In the genomic region with DNA sequence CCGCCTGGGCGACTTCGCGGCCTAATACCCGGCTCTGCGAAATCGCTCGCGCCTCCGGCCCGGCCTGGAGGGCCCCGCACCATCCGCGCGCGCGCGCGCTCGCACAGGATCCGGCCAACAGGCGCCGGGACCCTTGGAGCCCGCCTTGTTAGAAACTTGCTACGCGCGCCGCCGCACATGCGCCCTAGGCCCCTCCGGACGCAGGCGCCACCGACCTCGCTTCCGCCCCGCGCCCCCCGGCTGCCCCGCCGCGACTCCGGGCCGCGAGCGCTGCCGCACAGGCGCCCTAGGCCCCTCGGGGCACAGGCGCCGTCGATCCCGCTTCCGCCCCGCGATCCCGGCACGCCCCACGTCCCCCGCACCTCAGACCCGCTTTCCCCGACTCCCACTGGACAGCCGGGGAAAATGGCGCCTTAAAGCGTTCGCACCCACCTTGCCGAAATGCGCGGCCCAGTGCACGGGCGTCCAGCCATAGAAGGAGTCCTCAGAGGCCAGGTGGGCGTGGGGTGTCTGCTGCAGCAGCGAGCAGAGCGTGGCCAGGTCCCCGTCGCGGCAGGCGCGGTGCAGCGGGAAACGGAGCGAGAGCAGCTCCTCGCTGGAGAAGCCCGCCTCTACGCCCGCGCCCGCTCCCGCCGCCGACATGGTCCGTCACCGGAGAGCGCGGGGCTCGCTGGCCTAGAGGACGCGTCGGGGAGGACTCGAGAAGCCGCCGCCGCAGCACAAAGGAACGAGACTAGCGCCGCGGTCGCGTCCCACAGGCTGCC, we compare ENCODE assay signal across 8 cellular contexts. TPM values are rescaled to one million over a fixed set of nuclear protein-coding genes. Genes with fewer than 3 reads are reported as not detected.
DNase-seq lines count a peak whose midpoint lies in the region; ATAC-seq and TF ChIP-seq lines count a peak whose summit lies in the region.

No MANE protein-coding gene starts in this region.

- H3K36me3 ChIP-seq in H7 (replicated peaks; ENCODE audit: control insufficient read depth, insufficient read depth, low read length) = peaks cover 1% of the 10 kb centered on the region; the same call in 1 of the 2 replicates
- H3K36me3 ChIP-seq in uterus = no peaks in the 10 kb centered on the region

- H3K9me3 ChIP-seq in right cardiac atrium (ENCODE audit: control insufficient read depth, low read length) = no peaks in the 10 kb centered on the region
- H3K9me3 ChIP-seq in uterus = no peaks in the 10 kb centered on the region

- H3K27me3 Mint-ChIP-seq in T-helper 1 cell treated with Interleukin-12 subunit alpha and Interleukin-12 subunit beta and Interleukin-4 antibody, amounts not matched to agents 30 μg/mL and 1 μg/mL, for 36 hours (ENCODE audit: low read depth) = no peaks in the 10 kb centered on the region

- H3K4me1 Mint-ChIP-seq in T-helper 1 cell treated with Interleukin-12 subunit alpha and Interleukin-12 subunit beta and Interleukin-4 antibody, amounts not matched to agents 30 μg/mL and 1 μg/mL, for 36 hours (ENCODE audit: low read depth) = peaks cover 44% of the 10 kb centered on the region

- H3K9me3 Mint-ChIP-seq in T-helper 1 cell treated with Interleukin-12 subunit alpha and Interleukin-12 subunit beta and Interleukin-4 antibody, amounts not matched to agents 30 μg/mL and 1 μg/mL, for 36 hours = no peaks in the 10 kb centered on the region

- peaks cover 6% of the 10 kb centered on the region for H3K4me1 ChIP-seq in right cardiac atrium (ENCODE audit: control insufficient read depth, insufficient read depth, low read length)
- H3K4me1 ChIP-seq in uterus = peaks cover 4 to 7% of the 10 kb centered on the region in 2 donors

- H3K27ac ChIP-seq in right cardiac atrium (ENCODE audit: low read length) = peak overlapping the region; percentile 75
- H3K27ac ChIP-seq in uterus = peak overlapping the region; percentile 99 to 100

- peak overlapping the region; percentile 100 for H3K4me3 ChIP-seq in H7 (ENCODE audit: insufficient read depth, low read depth, low read length)
- peak overlapping the region; percentile 42 for H3K4me3 ChIP-seq in right cardiac atrium (ENCODE audit: low read length)
- H3K4me3 ChIP-seq in uterus = peak overlapping the region; percentile 86 to 100

- DNase-seq in H7 (peak; percentile 84), M059J (ENCODE audit: low read depth) (peak; percentile 63), amniotic epithelial cell (ENCODE audit: low read depth) (peak; percentile 64), right cardiac atrium (peak; percentile 87 to 96 (median 95)), putamen (ENCODE audit: low spot score) (peak; percentile 81), uterus (peak; percentile 73 to 78)

- peaks cover 22% of the 10 kb centered on the region for H3K36me3 Mint-ChIP-seq in T-helper 1 cell treated with Interleukin-12 subunit alpha and Interleukin-12 subunit beta and Interleukin-4 antibody, amounts not matched to agents 30 μg/mL and 1 μg/mL, for 36 hours (ENCODE audit: low read depth)

- TF ChIP-seq POLR2A in GM10847 (IDR thresholded peaks at IDR 0.05; ENCODE audit: extremely low read depth, insufficient read length) (peak; percentile 74), uterus (IDR thresholded peaks at IDR 0.05) (peak; percentile 28 to 81)

- H3K27ac Mint-ChIP-seq in T-helper 1 cell treated with Interleukin-12 subunit alpha and Interleukin-12 subunit beta and Interleukin-4 antibody, amounts not matched to agents 30 μg/mL and 1 μg/mL, for 36 hours = peak overlapping the region; percentile 86

- peak; percentile 42 to 60 for ATAC-seq in right cardiac atrium

- intact Hi-C loops in right cardiac atrium (cut with DNase I) (loop anchor here in 2 of 4 donors (5.0 to 10.0 kb wide), 3 partner anchors 42 to 300 kb away; no protein-coding TSS in a partner anchor), uterus (cut with DNase I; ENCODE audit: low total_unique reads) (loop anchor here (10.0 kb wide), 1 partner anchor 200 kb away; a partner anchor contains a TSS)

- WGBS in right cardiac atrium = under 1% methylated on average over 109 of the region's 109 CpGs

- peak overlapping the region; percentile 86 for H3K4me3 Mint-ChIP-seq in T-helper 1 cell treated with Interleukin-12 subunit alpha and Interleukin-12 subunit beta and Interleukin-4 antibody, amounts not matched to agents 30 μg/mL and 1 μg/mL, for 36 hours

- TF ChIP-seq CTCF in uterus (IDR thresholded peaks at IDR 0.05) = peak in 1 of 4 experiments; percentile 5

- H3K27me3 ChIP-seq in H7 (ENCODE audit: control insufficient read depth, insufficient read depth, low read length) (no peaks in the 10 kb centered on the region), right cardiac atrium (ENCODE audit: control insufficient read depth, insufficient read depth) (no peaks in the 10 kb centered on the region), uterus (no peaks in the 10 kb centered on the region)

RNA-seq across cellular contexts. Expression of a gene that starts 0.4 kb away (rescaled TPM):
- total RNA-seq in H7 (2014; rRNA removed; shearing (Covaris generic)) = 108 and 150 TPM in 2 replicates
- 26.6 and 42.5 TPM in 2 replicates for total RNA-seq in M059J (2014; rRNA removed; shearing (Covaris generic))
- total RNA-seq in right cardiac atrium (10 to 100 TPM; 56.5 to 90.9 (median 61.6) TPM), uterus (100 to 1,000 TPM; 128 to 268 (median 235) TPM)
- 41.1 TPM for polyA plus RNA-seq in right cardiac atrium

Comparison
In these comparisons a context has a peak if more than half of its experiments do, and no peak if none do; other contexts are left out.
1. Peak in every context shown above with its lines: DNase-seq, ATAC-seq, H3K4me3 ChIP-seq and H3K27ac ChIP-seq.
2. H3K4me3 ChIP-seq: peak in every context shown above with its lines; median percentile 100 in H7; 93 in uterus; 42 in right cardiac atrium.